In genomic region chr5:96743805-96744559, GRCh38 we compare ENCODE assay signal across 13 cellular contexts.
DNase-seq lines count a peak whose midpoint lies in the region; ATAC-seq and TF ChIP-seq lines count a peak whose summit lies in the region.
"Had no signal": no experiment of that assay in that cellular context is flagged by ENCODE, and none has a peak within 500 bp of the region (broad histone marks: within the 10 kb centered on the region; RNA-seq: fewer than 3 reads in every experiment).

No MANE protein-coding gene starts in this region.

- H3K36me3 Mint-ChIP-seq in naive thymus-derived CD4-positive, alpha-beta T cell: peaks cover 21 to 44% (median 36%) of the 10 kb centered on the region in 5 donors

- no peaks in the 10 kb centered on the region for H3K9me3 Mint-ChIP-seq in stimulated activated naive CD8-positive, alpha-beta T cell treated with anti-CD3 and anti-CD28 coated beads, Interleukin-15, amount 100 ng/mL, for 72 hours
- no peaks in the 10 kb centered on the region for H3K9me3 Mint-ChIP-seq in naive thymus-derived CD4-positive, alpha-beta T cell
- H3K9me3 Mint-ChIP-seq: activated naive CD8-positive, alpha-beta T cell treated with anti-CD3 and anti-CD28 coated beads, Interleukin-2, amount 10 ng/mL, durations not matched to agents 7 days and 5 days had no signal

- no TSS peak for BruUV-seq in mammary epithelial cell (replicated peaks; lab: Mats Ljungman, UMichigan)

- H3K4me1 Mint-ChIP-seq in stimulated activated naive CD8-positive, alpha-beta T cell treated with anti-CD3 and anti-CD28 coated beads, Interleukin-15, amount 100 ng/mL, for 72 hours: peaks cover 35% of the 10 kb centered on the region
- peaks cover 0 to 21% (median 0%) of the 10 kb centered on the region in 7 donors for H3K4me1 Mint-ChIP-seq in naive thymus-derived CD4-positive, alpha-beta T cell

- dilution Hi-C loops in mammary epithelial cell (cut with HindIII; ENCODE audit: low sequenced_read_pairs): loop anchor here (5.0 kb wide), 1 partner anchor 132 kb away; no protein-coding TSS in a partner anchor

- H3K27me3 Mint-ChIP-seq in stimulated activated naive CD8-positive, alpha-beta T cell treated with anti-CD3 and anti-CD28 coated beads, Interleukin-15, amount 100 ng/mL, for 72 hours: no peaks in the 10 kb centered on the region
- H3K27me3 Mint-ChIP-seq in naive thymus-derived CD4-positive, alpha-beta T cell: no peaks in the 10 kb centered on the region
- H3K27me3 Mint-ChIP-seq: activated naive CD8-positive, alpha-beta T cell treated with anti-CD3 and anti-CD28 coated beads, Interleukin-2, amount 10 ng/mL, durations not matched to agents 7 days and 5 days had no signal

- no peak overlapping the region for H3K9ac ChIP-seq in mammary epithelial cell (ENCODE audit: insufficient read depth, low read length)

- no peak overlapping the region for H3K4me3 ChIP-seq in mammary epithelial cell (replicated peaks in 1 of 3; ENCODE audit: insufficient read depth in 1 of 3, low read depth in 2 of 3, low read length in 3 of 3)
- no peak overlapping the region for H3K4me3 ChIP-seq in naive thymus-derived CD4-positive, alpha-beta T cell (ENCODE audit: low read length)

- H2AFZ ChIP-seq in mammary epithelial cell (ENCODE audit: low read depth, low read length): no peak overlapping the region

- no peak overlapping the region for H3K4me3 Mint-ChIP-seq in stimulated activated naive CD8-positive, alpha-beta T cell treated with anti-CD3 and anti-CD28 coated beads, Interleukin-15, amount 100 ng/mL, for 72 hours
- H3K4me3 Mint-ChIP-seq in naive thymus-derived CD4-positive, alpha-beta T cell: no peak overlapping the region
- H3K4me3 Mint-ChIP-seq: activated naive CD8-positive, alpha-beta T cell treated with anti-CD3 and anti-CD28 coated beads, Interleukin-2, amount 10 ng/mL, durations not matched to agents 7 days and 5 days had no signal

- H3K4me2 ChIP-seq in mammary epithelial cell (ENCODE audit: insufficient read depth, low read depth, low read length): no peak overlapping the region

- peak; percentile 11 for DNase-seq in stimulated activated naive CD8-positive, alpha-beta T cell treated with anti-CD3 and anti-CD28 coated beads, Interleukin-15, Interleukin-2, amounts not matched to agents 100 U/mL and 50 U/mL, for 24 hours
- no peak for DNase-seq in stimulated activated naive CD8-positive, alpha-beta T cell treated with anti-CD3 and anti-CD28 coated beads, Interleukin-15, amount 100 ng/mL, for 72 hours
- no peak for DNase-seq in mammary epithelial cell
- no peak for DNase-seq in naive thymus-derived CD4-positive, alpha-beta T cell
- DNase-seq in islet precursor cell: no peak
- DNase-seq in SHP77 treated with DMSO at 0.1 percent for 48 hours (lab: John Stamatoyannopoulos, UW): no peak
- DNase-seq: activated naive CD8-positive, alpha-beta T cell treated with anti-CD3 and anti-CD28 coated beads, Interleukin-2, amount 10 ng/mL, durations not matched to agents 7 days and 5 days; NCI-H1436; NCI-H748 treated with DMSO at 0.1 percent for 48 hours; retina had no signal

- intact Hi-C loops in mammary epithelial cell (cut with micrococcal nuclease): no loop called here
- intact Hi-C loops in naive thymus-derived CD4-positive, alpha-beta T cell (cut with micrococcal nuclease): no loop called here

- peaks cover 4% of the 10 kb centered on the region for H3K4me1 ChIP-seq in mammary epithelial cell (ENCODE audit: insufficient read depth, low read length)
- no peaks in the 10 kb centered on the region for H3K4me1 ChIP-seq in naive thymus-derived CD4-positive, alpha-beta T cell (ENCODE audit: control insufficient read depth in 2 of 2, insufficient read depth in 2 of 2, low read length in 2 of 2)

- H3K9me3 ChIP-seq in mammary epithelial cell (replicated peaks; ENCODE audit: insufficient read depth, low read length): no peaks in the 10 kb centered on the region
- H3K9me3 ChIP-seq in naive thymus-derived CD4-positive, alpha-beta T cell (ENCODE audit: control insufficient read depth in 2 of 3, low read length in 3 of 3): no peaks in the 10 kb centered on the region

- no peak for TF ChIP-seq CTCF in mammary epithelial cell (conservative IDR thresholded peaks at IDR 0.05 in 1 of 2, IDR thresholded peaks at IDR 0.05 in 1 of 2; ENCODE audit: extremely low read depth in 1 of 2, insufficient read depth in 1 of 2, low read depth in 1 of 2, low read length in 2 of 2)

- H3K27me3 ChIP-seq in mammary epithelial cell (ENCODE audit: insufficient read depth, low read length): no peaks in the 10 kb centered on the region
- H3K27me3 ChIP-seq in naive thymus-derived CD4-positive, alpha-beta T cell (ENCODE audit: control insufficient read depth in 2 of 2, insufficient read depth in 2 of 2, low read length in 2 of 2): no peaks in the 10 kb centered on the region

- CTCF ChIA-PET in mammary epithelial cell (lab: Charles Lee; ENCODE audit: low non-redundant PET): interaction anchor here (0.6 kb wide), 1 partner anchor 9 kb away, joined by 5 read pairs; no protein-coding TSS in a partner anchor
- CTCF ChIA-PET in naive thymus-derived CD4-positive, alpha-beta T cell (lab: Charles Lee): interaction anchor here (2.4 kb wide), 1 partner anchor 8 kb away, joined by 11 read pairs; no protein-coding TSS in a partner anchor

- POLR2A ChIA-PET in naive thymus-derived CD4-positive, alpha-beta T cell (lab: Charles Lee): interaction anchor here (0.7 kb wide), 1 partner anchor 233 kb away, joined by 3 read pairs; no protein-coding TSS in a partner anchor

- peaks cover 5% of the 10 kb centered on the region for H3K79me2 ChIP-seq in mammary epithelial cell (ENCODE audit: insufficient read depth, low read length)

- 80% methylated on average over 9 of the region's 9 CpGs for WGBS in mammary epithelial cell (ENCODE audit: low coverage, missing lambda C conversion rate)

- no peaks in the 10 kb centered on the region for H4K20me1 ChIP-seq in mammary epithelial cell (ENCODE audit: insufficient read depth, low read length)

- H3K27ac Mint-ChIP-seq in stimulated activated naive CD8-positive, alpha-beta T cell treated with anti-CD3 and anti-CD28 coated beads, Interleukin-15, amount 100 ng/mL, for 72 hours: peak overlapping the region in 1 of 2 donors; percentile 4
- H3K27ac Mint-ChIP-seq in naive thymus-derived CD4-positive, alpha-beta T cell: peak overlapping the region in 7 of 9 donors; percentile 9 to 84 (median 63)
- H3K27ac Mint-ChIP-seq: activated naive CD8-positive, alpha-beta T cell treated with anti-CD3 and anti-CD28 coated beads, Interleukin-2, amount 10 ng/mL, durations not matched to agents 7 days and 5 days had no signal

- ATAC-seq in stimulated activated naive CD8-positive, alpha-beta T cell treated with anti-CD3 and anti-CD28 coated beads, Interleukin-15, Interleukin-2, amounts not matched to agents 100 U/mL and 50 U/mL, for 24 hours: no peak
- no peak for ATAC-seq in stimulated activated naive CD8-positive, alpha-beta T cell treated with anti-CD3 and anti-CD28 coated beads, Interleukin-15, amount 100 ng/mL, for 72 hours
- ATAC-seq in naive thymus-derived CD4-positive, alpha-beta T cell: no peak
- ATAC-seq in GM18873 (IDR thresholded peaks at IDR 0.05; ENCODE audit: low FRiP score, unreplicated experiment) (no peak), GM18519 (IDR thresholded peaks at IDR 0.05; ENCODE audit: low FRiP score, unreplicated experiment) (no peak)

- peaks cover 82% of the 10 kb centered on the region for H3K36me3 ChIP-seq in mammary epithelial cell (ENCODE audit: insufficient read depth, low read length)
- H3K36me3 ChIP-seq in naive thymus-derived CD4-positive, alpha-beta T cell (ENCODE audit: control insufficient read depth in 2 of 3, insufficient read depth in 3 of 3, low read length in 3 of 3): peaks cover 31 to 85% (median 34%) of the 10 kb centered on the region in 3 experiments

- H3K27ac ChIP-seq in mammary epithelial cell (ENCODE audit: insufficient read depth, low read depth, low read length): peak overlapping the region; percentile 17
- H3K27ac ChIP-seq in naive thymus-derived CD4-positive, alpha-beta T cell (ENCODE audit: low read depth, low read length): no peak overlapping the region
- H3K27ac ChIP-seq: C4-2B had no signal

- in situ Hi-C loops in mammary epithelial cell (cut with MboI; ENCODE audit: low sequenced_read_pairs in 2 of 2): no loop called here
